Comparison of ENCODE assay signal across 17 cellular contexts in the genomic region with DNA sequence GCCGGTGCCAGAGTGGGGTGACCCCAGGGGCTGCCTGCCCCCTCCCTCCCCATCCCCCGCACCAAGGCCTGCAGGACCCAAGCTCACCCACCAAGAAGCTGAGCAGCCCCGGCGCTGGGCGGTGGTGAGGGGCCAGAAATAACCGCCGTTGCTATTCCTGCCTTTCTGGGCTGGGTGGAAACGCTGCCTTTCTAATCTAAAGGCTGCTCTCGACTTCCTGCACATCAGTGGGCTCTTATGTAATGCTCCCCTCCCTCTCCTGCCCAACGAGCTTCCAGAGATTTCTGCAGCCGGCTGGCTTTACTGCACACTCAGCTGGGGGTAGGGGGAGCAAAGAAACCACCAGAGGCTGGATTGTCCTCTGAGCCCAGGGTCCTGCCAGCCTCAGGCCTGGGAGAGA. TPM values are rescaled to one million over a fixed set of nuclear protein-coding genes. Genes with fewer than 3 reads are reported as not detected.
DNase-seq lines count a peak whose midpoint lies in the region; ATAC-seq, FAIRE-seq and TF ChIP-seq lines count a peak whose summit lies in the region.
"Had no signal": no experiment of that assay in that cellular context is flagged by ENCODE, and none has a peak within 500 bp of the region (broad histone marks: within the 10 kb centered on the region; RNA-seq: fewer than 3 reads in every experiment).

No MANE protein-coding gene starts in this region.

- H3K14ac ChIP-seq in neuronal stem cell (ENCODE audit: low read length): no peak overlapping the region

- no peak overlapping the region for H3K56ac ChIP-seq in mesendoderm (ENCODE audit: low read length)

- no peaks in the 10 kb centered on the region for H3K36me3 Mint-ChIP-seq in IgD-negative memory B cell
- peaks cover 3% of the 10 kb centered on the region for H3K36me3 Mint-ChIP-seq in activated CD8-positive, alpha-beta T cell treated with anti-CD3 and anti-CD28 coated beads, Interleukin-2, amount 10 ng/mL, durations not matched to agents 7 days and 5 days (ENCODE audit: low read depth)

- POLR2A ChIA-PET in activated CD8-positive, alpha-beta T cell treated with anti-CD3 and anti-CD28 coated beads, Interleukin-2, amount 10 ng/mL, durations not matched to agents 7 days and 5 days (lab: Charles Lee): interaction anchor here (1.0 to 1.4 kb wide), 2 partner anchors 8 to 117 kb away, joined by 3 read pairs; a partner anchor contains a TSS

- no peak overlapping the region for H2BK12ac ChIP-seq in neuronal stem cell (ENCODE audit: low read length)

- H3K9me3 Mint-ChIP-seq in IgD-negative memory B cell: no peaks in the 10 kb centered on the region
- H3K9me3 Mint-ChIP-seq in activated CD8-positive, alpha-beta T cell treated with anti-CD3 and anti-CD28 coated beads, Interleukin-2, amount 10 ng/mL, durations not matched to agents 7 days and 5 days (ENCODE audit: insufficient read depth): no peaks in the 10 kb centered on the region
- H3K9me3 Mint-ChIP-seq: T-helper 2 cell treated with Interferon-gamma antibody and Interleukin-4, amounts not matched to agents 5 μg/mL and 100 μg/mL, for 36 hours had no signal

- no peaks in the 10 kb centered on the region for H3K27me3 ChIP-seq in cardiac muscle cell
- no peaks in the 10 kb centered on the region for H3K27me3 ChIP-seq in neuronal stem cell (ENCODE audit: control insufficient read depth in 3 of 3, insufficient read depth in 3 of 3, low read depth in 1 of 3, low read length in 3 of 3)
- H3K27me3 ChIP-seq in mesendoderm (ENCODE audit: insufficient read depth, low read length, poor library complexity): no peaks in the 10 kb centered on the region
- H3K27me3 ChIP-seq: gastroesophageal sphincter, transverse colon had no signal

- no peak overlapping the region for H4K91ac ChIP-seq in neuronal stem cell (ENCODE audit: low read depth, low read length, poor library complexity)

- H3K27ac Mint-ChIP-seq in IgD-negative memory B cell: peak overlapping the region in 2 of 3 donors; percentile 76 to 83
- H3K27ac Mint-ChIP-seq in activated CD8-positive, alpha-beta T cell treated with anti-CD3 and anti-CD28 coated beads, Interleukin-2, amount 10 ng/mL, durations not matched to agents 7 days and 5 days: peak overlapping the region; percentile 98

- no peak for ATAC-seq in activated CD8-positive, alpha-beta T cell treated with anti-CD3 and anti-CD28 coated beads, Interleukin-2, amount 10 ng/mL, durations not matched to agents 7 days and 5 days
- ATAC-seq in activated CD4-positive, CD25-positive, alpha-beta regulatory T cell treated with anti-CD3 and anti-CD28 coated beads, Interleukin-2, amount 50 U/mL, for 24 hours: no peak
- ATAC-seq: gastroesophageal sphincter had no signal

- H3K9me3 ChIP-seq in cardiac muscle cell (ENCODE audit: low read depth) (no peaks in the 10 kb centered on the region), neuronal stem cell (replicated peaks in 1 of 2; ENCODE audit: control insufficient read depth in 2 of 2, insufficient read depth in 1 of 2, low read depth in 1 of 2, low read length in 2 of 2) (no peaks in the 10 kb centered on the region)
- H3K9me3 ChIP-seq: gastroesophageal sphincter, transverse colon had no signal

- no peaks in the 10 kb centered on the region for H3K79me2 ChIP-seq in mesendoderm (ENCODE audit: control insufficient read depth, insufficient read depth, low read length)

- H3K18ac ChIP-seq in neuronal stem cell (ENCODE audit: low read length): no peak overlapping the region
- H3K18ac ChIP-seq in mesendoderm (ENCODE audit: low read length): no peak overlapping the region

- H3K27ac ChIP-seq in cardiac muscle cell: peak overlapping the region; percentile 58
- no peak overlapping the region for H3K27ac ChIP-seq in neuronal stem cell (replicated peaks; ENCODE audit: low read length)
- no peak overlapping the region for H3K27ac ChIP-seq in mesendoderm (ENCODE audit: low read depth, low read length)

- H2AK5ac ChIP-seq in neuronal stem cell (ENCODE audit: low read depth, low read length) (no peak overlapping the region), mesendoderm (ENCODE audit: low read length) (no peak overlapping the region)

- H3K4me3 ChIP-seq in cardiac muscle cell (no peak overlapping the region), neuronal stem cell (ENCODE audit: low read length in 2 of 2) (no peak overlapping the region), mesendoderm (ENCODE audit: low read length) (no peak overlapping the region)
- H3K4me3 ChIP-seq: gastroesophageal sphincter, smooth muscle cell, transverse colon had no signal

- H3K36me3 ChIP-seq in cardiac muscle cell (no peaks in the 10 kb centered on the region), neuronal stem cell (replicated peaks in 1 of 2; ENCODE audit: control insufficient read depth in 2 of 2, insufficient read depth in 2 of 2, low read length in 2 of 2) (no peaks in the 10 kb centered on the region), mesendoderm (ENCODE audit: control insufficient read depth, insufficient read depth, low read length) (no peaks in the 10 kb centered on the region)
- H3K36me3 ChIP-seq: gastroesophageal sphincter, transverse colon had no signal

- no peak overlapping the region for H3K9ac ChIP-seq in neuronal stem cell (ENCODE audit: low read depth, low read length, poor library complexity)
- H3K9ac ChIP-seq in mesendoderm (ENCODE audit: low read length): no peak overlapping the region

- no peak overlapping the region for H4K5ac ChIP-seq in mesendoderm (ENCODE audit: low read length)

- FAIRE-seq in GM12892 (lab: Jason Lieb, UNC): no peak
- FAIRE-seq: RCC 7860 had no signal

- no peak overlapping the region for H3K4ac ChIP-seq in neuronal stem cell (ENCODE audit: low read length)
- H3K4ac ChIP-seq in mesendoderm (ENCODE audit: low read depth, low read length): no peak overlapping the region

- no peak for TF ChIP-seq POLR2A in GM12892 (IDR thresholded peaks at IDR 0.05; ENCODE audit: low read depth, low read length)

- no peak for TF ChIP-seq CTCF in cardiac muscle cell (IDR thresholded peaks at IDR 0.05; ENCODE audit: low read depth, low read length)

- peaks cover 18 to 27% (median 19%) of the 10 kb centered on the region in 3 donors for H3K4me1 Mint-ChIP-seq in IgD-negative memory B cell
- peaks cover 34% of the 10 kb centered on the region for H3K4me1 Mint-ChIP-seq in activated CD8-positive, alpha-beta T cell treated with anti-CD3 and anti-CD28 coated beads, Interleukin-2, amount 10 ng/mL, durations not matched to agents 7 days and 5 days (ENCODE audit: low read depth)

- H3K79me1 ChIP-seq in neuronal stem cell (ENCODE audit: low read depth, low read length): no peaks in the 10 kb centered on the region
- H3K79me1 ChIP-seq in mesendoderm (ENCODE audit: low read length): no peaks in the 10 kb centered on the region

- peaks cover 1% of the 10 kb centered on the region for H3K27me3 Mint-ChIP-seq in IgD-negative memory B cell
- H3K27me3 Mint-ChIP-seq in activated CD8-positive, alpha-beta T cell treated with anti-CD3 and anti-CD28 coated beads, Interleukin-2, amount 10 ng/mL, durations not matched to agents 7 days and 5 days (ENCODE audit: low read depth): no peaks in the 10 kb centered on the region

- H2BK120ac ChIP-seq in neuronal stem cell (ENCODE audit: low read depth, low read length): no peak overlapping the region
- H2BK120ac ChIP-seq in mesendoderm (ENCODE audit: low read depth, low read length): no peak overlapping the region

- H2BK15ac ChIP-seq in neuronal stem cell (ENCODE audit: low read length): no peak overlapping the region
- H2BK15ac ChIP-seq in mesendoderm (replicated peaks; ENCODE audit: low read depth): no peak overlapping the region

- H3K4me1 ChIP-seq in cardiac muscle cell (ENCODE audit: low read depth): peaks cover 49% of the 10 kb centered on the region
- peaks cover 5 to 18% of the 10 kb centered on the region in 2 donors for H3K4me1 ChIP-seq in neuronal stem cell (ENCODE audit: control insufficient read depth in 2 of 2, insufficient read depth in 1 of 2, low read depth in 1 of 2, low read length in 2 of 2)
- H3K4me1 ChIP-seq in mesendoderm (ENCODE audit: control insufficient read depth, low read depth, low read length): no peaks in the 10 kb centered on the region

- WGBS in neuronal stem cell (ENCODE audit: extremely low coverage in 2 of 2, insufficient read length in 2 of 2, insufficient replicate concordance in 1 of 2), 2 donors: no CpG with 5 or more reads among the region's 11 CpGs
- WGBS in mesendoderm (ENCODE audit: extremely low coverage, insufficient coverage, low lambda C conversion rate): no CpG with 5 or more reads among the region's 11 CpGs

- peak overlapping the region in 2 of 4 donors; percentile 28 to 66 for H3K4me3 Mint-ChIP-seq in IgD-negative memory B cell
- no peak overlapping the region for H3K4me3 Mint-ChIP-seq in activated CD8-positive, alpha-beta T cell treated with anti-CD3 and anti-CD28 coated beads, Interleukin-2, amount 10 ng/mL, durations not matched to agents 7 days and 5 days

- DNase-seq in activated CD8-positive, alpha-beta T cell treated with anti-CD3 and anti-CD28 coated beads, Interleukin-2, amount 10 ng/mL, durations not matched to agents 7 days and 5 days: no peak
- peak; percentile 58 to 69 for DNase-seq in cardiac muscle cell (ENCODE audit: low read depth in 1 of 2, low spot score in 1 of 2)
- DNase-seq in neuronal stem cell (ENCODE audit: low spot score): no peak
- no peak for DNase-seq in SHP77 (lab: John Stamatoyannopoulos, UW)
- no peak for DNase-seq in mesendoderm
- DNase-seq in GM12892 (ENCODE audit: insufficient read length): no peak
- DNase-seq: Calu3; effector CD4-positive, alpha-beta T cell; NCI-H1417 treated with DMSO at 0.1 percent for 48 hours; NCI-H524; transverse colon had no signal

- CTCF ChIA-PET in activated CD8-positive, alpha-beta T cell treated with anti-CD3 and anti-CD28 coated beads, Interleukin-2, amount 10 ng/mL, durations not matched to agents 7 days and 5 days (lab: Charles Lee): interaction anchor here (1.5 to 2.2 kb wide), 3 partner anchors 9 to 105 kb away, joined by 6 to 16 read pairs (median 7); no protein-coding TSS in a partner anchor

- H2BK5ac ChIP-seq in neuronal stem cell (ENCODE audit: low read length): no peak overlapping the region
- H2BK5ac ChIP-seq in mesendoderm (ENCODE audit: low read length): no peak overlapping the region

- H2AFZ ChIP-seq in neuronal stem cell (ENCODE audit: low read length): peak overlapping the region; percentile 93

- H4K8ac ChIP-seq in neuronal stem cell (ENCODE audit: low read depth, low read length) (no peak overlapping the region), mesendoderm (ENCODE audit: low read depth, low read length) (no peak overlapping the region)

- no peak overlapping the region for H3K23ac ChIP-seq in neuronal stem cell (ENCODE audit: low read depth, low read length, poor library complexity)
- no peak overlapping the region for H3K23ac ChIP-seq in mesendoderm (ENCODE audit: low read length)

- H3K4me2 ChIP-seq in neuronal stem cell (ENCODE audit: insufficient read depth, low read length, poor library complexity, severe bottlenecking) (no peak overlapping the region), mesendoderm (ENCODE audit: low read length) (no peak overlapping the region)
- H3K4me2 ChIP-seq: smooth muscle cell had no signal

RNA-seq across cellular contexts. Expression of a gene that starts 6.9 kb away (rescaled TPM):
- polyA plus RNA-seq in IgD-negative memory B cell (32.3 TPM), cardiac muscle cell (24.5 and 30.5 TPM in 2 replicates)
- total RNA-seq in activated CD8-positive, alpha-beta T cell treated with anti-CD3 and anti-CD28 coated beads, Interleukin-2, amount 10 ng/mL, durations not matched to agents 7 days and 5 days: 10 to 100 TPM in 1 of 2 experiments, 1 to 10 TPM in 1; 8.9 to 10.1 TPM
- 11.7 and 13.9 TPM in 2 replicates for total RNA-seq in cardiac muscle cell
- 131 TPM for polyA plus RNA-seq in neuronal stem cell (2013, experiment 1 of 2)
- 132 TPM for polyA plus RNA-seq in neuronal stem cell (2013, experiment 2 of 2)
- 16.0 TPM for polyA plus RNA-seq in mesendoderm (2013, experiment 1 of 2)
- polyA plus RNA-seq in mesendoderm (2013, experiment 2 of 2): 14.8 TPM
- polyA plus RNA-seq in GM12892 (2012; ENCODE audit: missing spikeins): 23.9 TPM

RNA-seq across cellular contexts. Expression of a gene that starts 19.5 kb away (rescaled TPM):
- polyA plus RNA-seq in IgD-negative memory B cell (not detected), cardiac muscle cell (46.7 and 53.5 TPM in 2 replicates)
- 1 to 10 TPM in 1 of 2 experiments, under 1 TPM in 1; 0.68 to 1.1 TPM for total RNA-seq in activated CD8-positive, alpha-beta T cell treated with anti-CD3 and anti-CD28 coated beads, Interleukin-2, amount 10 ng/mL, durations not matched to agents 7 days and 5 days
- total RNA-seq in cardiac muscle cell: 42.2 and 56.6 TPM in 2 replicates
- polyA plus RNA-seq in neuronal stem cell (2013, experiment 1 of 2): 65.9 TPM
- 64.9 TPM for polyA plus RNA-seq in neuronal stem cell (2013, experiment 2 of 2)
- 8.2 TPM for polyA plus RNA-seq in mesendoderm (2013, experiment 1 of 2)
- 8.7 TPM for polyA plus RNA-seq in mesendoderm (2013, experiment 2 of 2)
- 1.3 TPM for polyA plus RNA-seq in GM12892 (2012; ENCODE audit: missing spikeins)

Comparison
In these comparisons a context has a peak if more than half of its experiments do, and no peak if none do; other contexts are left out.
1. DNase-seq: peak in cardiac muscle cell (2 of 2); none in activated CD8-positive, alpha-beta T cell treated with anti-CD3 and anti-CD28 coated beads, Interleukin-2, amount 10 ng/mL, durations not matched to agents 7 days and 5 days (single experiment), neuronal stem cell (single experiment), SHP77 (0 of 2), mesendoderm (single experiment) and GM12892 (single experiment).
2. RNA of a gene that starts 19.5 kb away (total RNA-seq): 42.2 to 56.6 TPM in cardiac muscle cell; 0.68 to 1.1 TPM in activated CD8-positive, alpha-beta T cell treated with anti-CD3 and anti-CD28 coated beads, Interleukin-2, amount 10 ng/mL, durations not matched to agents 7 days and 5 days; every median in the first group is over 10 times any median in the second.